In genomic region chr22:36425977-36426523, GRCh38 we compare ENCODE assay signal across 9 cellular contexts. TPM values are rescaled to one million over a fixed set of nuclear protein-coding genes. Genes with fewer than 3 reads are reported as not detected.
DNase-seq lines count a peak whose midpoint lies in the region; ATAC-seq and TF ChIP-seq lines count a peak whose summit lies in the region.
"Had no signal": no experiment of that assay in that cellular context is flagged by ENCODE, and none has a peak within 500 bp of the region (broad histone marks: within the 10 kb centered on the region; RNA-seq: fewer than 3 reads in every experiment).

No MANE protein-coding gene starts in this region.

- no peak overlapping the region for H3K4me3 ChIP-seq in H7 (ENCODE audit: insufficient read depth, low read depth, low read length)
- no peak overlapping the region for H3K4me3 ChIP-seq in liver (ENCODE audit: low read depth in 1 of 3, low read length in 3 of 3)

- no peak overlapping the region for H3K9ac ChIP-seq in liver (ENCODE audit: low read depth in 1 of 2, low read length in 2 of 2)

- peak; percentile 45 for DNase-seq in AG08396 (ENCODE audit: low spot score)
- DNase-seq in H7, result peak; percentile 43
- no peak for DNase-seq in activated T-helper 2 cell treated with anti-CD3 and anti-CD28 coated beads, Interferon-gamma antibody, Interleukin-2, Interleukin-4, amounts not matched to agents 10 μg/mL and 5 μg/mL and 100 μg/mL, durations not matched to agents 14 hours and 24 hours and 36 hours (ENCODE audit: low spot score)
- no peak for DNase-seq in kidney glomerular epithelial cell (lab: John Stamatoyannopoulos, UW)
- DNase-seq in germinal center (ENCODE audit: low spot score), result no peak
- DNase-seq in GOT3 (lab: John Stamatoyannopoulos, UW), result no peak

- TF ChIP-seq RAD21 in liver (IDR thresholded peaks at IDR 0.05), result peak in 1 of 2 donors; percentile 39

- H3K27me3 ChIP-seq in H7 (ENCODE audit: control insufficient read depth, insufficient read depth, low read length) (no peaks in the 10 kb centered on the region), liver (ENCODE audit: control insufficient read depth in 4 of 4, insufficient read depth in 4 of 4, low read length in 3 of 4) (no peaks in the 10 kb centered on the region)

- H3K9me3 Mint-ChIP-seq in activated T-helper 2 cell treated with anti-CD3 and anti-CD28 coated beads, Interferon-gamma antibody, Interleukin-2, Interleukin-4, amounts not matched to agents 10 μg/mL and 5 μg/mL and 100 μg/mL, durations not matched to agents 14 hours and 24 hours and 36 hours, result no peaks in the 10 kb centered on the region

- H3K27ac ChIP-seq in liver (ENCODE audit: low read depth in 1 of 2, low read length in 2 of 2), result no peak overlapping the region
- H3K27ac ChIP-seq: epithelial cell of prostate had no signal

- H3K4me1 ChIP-seq in liver (ENCODE audit: control insufficient read depth in 4 of 4, insufficient read depth in 4 of 4, low read length in 3 of 4), result no peaks in the 10 kb centered on the region

- WGBS in liver, result 62% methylated on average over 2 of the region's 2 CpGs

- H3K36me3 ChIP-seq in H7 (replicated peaks; ENCODE audit: control insufficient read depth, insufficient read depth, low read length) (no peaks in the 10 kb centered on the region), liver (ENCODE audit: control insufficient read depth in 4 of 4, insufficient read depth in 3 of 4, low read depth in 1 of 4, low read length in 3 of 4) (no peaks in the 10 kb centered on the region)

- no peaks in the 10 kb centered on the region for H3K27me3 Mint-ChIP-seq in activated T-helper 2 cell treated with anti-CD3 and anti-CD28 coated beads, Interferon-gamma antibody, Interleukin-2, Interleukin-4, amounts not matched to agents 10 μg/mL and 5 μg/mL and 100 μg/mL, durations not matched to agents 14 hours and 24 hours and 36 hours (ENCODE audit: low read depth)

- intact Hi-C loops in activated T-helper 2 cell treated with anti-CD3 and anti-CD28 coated beads, Interferon-gamma antibody, Interleukin-2, Interleukin-4, amounts not matched to agents 10 μg/mL and 5 μg/mL and 100 μg/mL, durations not matched to agents 14 hours and 24 hours and 36 hours (cut with micrococcal nuclease), result no loop called here

- H3K36me3 Mint-ChIP-seq in activated T-helper 2 cell treated with anti-CD3 and anti-CD28 coated beads, Interferon-gamma antibody, Interleukin-2, Interleukin-4, amounts not matched to agents 10 μg/mL and 5 μg/mL and 100 μg/mL, durations not matched to agents 14 hours and 24 hours and 36 hours (ENCODE audit: low read depth), result no peaks in the 10 kb centered on the region

- no peak for TF ChIP-seq CTCF in liver (IDR thresholded peaks at IDR 0.05; ENCODE audit: low read depth, low read length, missing input control)

- peaks cover 18% of the 10 kb centered on the region for H3K4me1 Mint-ChIP-seq in activated T-helper 2 cell treated with anti-CD3 and anti-CD28 coated beads, Interferon-gamma antibody, Interleukin-2, Interleukin-4, amounts not matched to agents 10 μg/mL and 5 μg/mL and 100 μg/mL, durations not matched to agents 14 hours and 24 hours and 36 hours (ENCODE audit: low read depth)

- no peaks in the 10 kb centered on the region for H3K9me3 ChIP-seq in liver (ENCODE audit: control insufficient read depth in 4 of 4, low read length in 3 of 4)

- no peak for ATAC-seq in GM21515 (IDR thresholded peaks at IDR 0.05; ENCODE audit: unreplicated experiment)

- H3K4me3 Mint-ChIP-seq in activated T-helper 2 cell treated with anti-CD3 and anti-CD28 coated beads, Interferon-gamma antibody, Interleukin-2, Interleukin-4, amounts not matched to agents 10 μg/mL and 5 μg/mL and 100 μg/mL, durations not matched to agents 14 hours and 24 hours and 36 hours (ENCODE audit: low read depth), result no peak overlapping the region

- peak overlapping the region; percentile 50 for H3K27ac Mint-ChIP-seq in activated T-helper 2 cell treated with anti-CD3 and anti-CD28 coated beads, Interferon-gamma antibody, Interleukin-2, Interleukin-4, amounts not matched to agents 10 μg/mL and 5 μg/mL and 100 μg/mL, durations not matched to agents 14 hours and 24 hours and 36 hours

TF ChIP-seq in liver, 16 proteins besides CTCF, POLR2A, EP300 and RAD21:
- TF ChIP-seq ATF3 (IDR thresholded peaks at IDR 0.05) (no peak), NR2F2 (IDR thresholded peaks at IDR 0.05) (peak; percentile 90)

RNA-seq across cellular contexts. Expression of gene MYH9, which starts 38.3 kb away (rescaled TPM):
- 117 and 149 TPM in 2 replicates for total RNA-seq in H7 (2014; rRNA removed; shearing (Covaris generic))
- 619 and 645 TPM in 2 replicates for total RNA-seq in activated T-helper 2 cell treated with anti-CD3 and anti-CD28 coated beads, Interferon-gamma antibody, Interleukin-2, Interleukin-4, amounts not matched to agents 10 μg/mL and 5 μg/mL and 100 μg/mL, durations not matched to agents 14 hours and 24 hours and 36 hours
- 100 to 1,000 TPM; 123 to 150 TPM for total RNA-seq in liver
- 10 to 100 TPM; 32.3 to 74.1 TPM for polyA plus RNA-seq in liver

RNA-seq across cellular contexts. Expression of gene TXN2, which starts 55.4 kb away (rescaled TPM):
- total RNA-seq in H7 (2014; rRNA removed; shearing (Covaris generic)), result 22.4 and 29.8 TPM in 2 replicates
- total RNA-seq in activated T-helper 2 cell treated with anti-CD3 and anti-CD28 coated beads, Interferon-gamma antibody, Interleukin-2, Interleukin-4, amounts not matched to agents 10 μg/mL and 5 μg/mL and 100 μg/mL, durations not matched to agents 14 hours and 24 hours and 36 hours, result 94.0 and 95.1 TPM in 2 replicates
- total RNA-seq in liver, result 10 to 100 TPM; 27.5 to 32.7 TPM
- polyA plus RNA-seq in liver, result 100 to 1,000 TPM; 114 to 154 TPM

Comparison
In these comparisons a context has a peak if more than half of its experiments do, and no peak if none do; other contexts are left out.
1. DNase-seq: peak in AG08396 (single experiment) and H7 (single experiment); none in activated T-helper 2 cell treated with anti-CD3 and anti-CD28 coated beads, Interferon-gamma antibody, Interleukin-2, Interleukin-4, amounts not matched to agents 10 μg/mL and 5 μg/mL and 100 μg/mL, durations not matched to agents 14 hours and 24 hours and 36 hours (single experiment), kidney glomerular epithelial cell (single experiment), germinal center (single experiment) and GOT3 (single experiment).